Comparison of ENCODE assay signal across 22 cellular contexts in genomic region chr17:64255764-64256163, GRCh38.
"Had no signal": no experiment of that assay in that cellular context is flagged by ENCODE, and none has a peak within 500 bp of the region (broad histone marks: within the 10 kb centered on the region; RNA-seq: fewer than 3 reads in every experiment).

No MANE protein-coding gene starts in this region.

- H3K27me3 ChIP-seq: adrenal gland, ascending aorta, brain microvascular endothelial cell, foreskin keratinocyte, sigmoid colon, vagina had no signal

- FAIRE-seq: TTC549 had no signal

- H3K4me3 Mint-ChIP-seq: activated naive CD8-positive, alpha-beta T cell; activated T-cell treated with anti-CD3 and anti-CD28 coated beads, Interleukin-2, amount 50 U/mL, for 24 hours; immature natural killer cell; nephron progenitor cell; stimulated activated naive B cell treated with anti-CD40 and anti-IgM and Interleukin-4, amounts not matched to agents 10 μg/mL and 1 μg/mL and 100 μg/mL, for 72 hours; type B pancreatic cell had no signal

- H3K27ac ChIP-seq: adrenal gland, ascending aorta, brain microvascular endothelial cell, foreskin keratinocyte, left ventricle myocardium inferior, sigmoid colon, vagina had no signal

- H3K36me3 ChIP-seq: adrenal gland, ascending aorta, brain microvascular endothelial cell, left ventricle myocardium inferior, sigmoid colon, vagina had no signal

- ATAC-seq: foreskin keratinocyte; stimulated activated naive B cell treated with anti-CD40 and anti-IgM and Interleukin-4, amounts not matched to agents 10 μg/mL and 1 μg/mL and 100 μg/mL, for 72 hours had no signal

- H3K9me3 Mint-ChIP-seq: activated T-cell treated with anti-CD3 and anti-CD28 coated beads, Interleukin-2, amount 50 U/mL, for 24 hours; activated T-helper 2 cell treated with anti-CD3 and anti-CD28 coated beads, Interferon-gamma antibody, Interleukin-2, Interleukin-4, amounts not matched to agents 10 μg/mL and 5 μg/mL and 100 μg/mL, durations not matched to agents 14 hours and 24 hours and 36 hours; immature natural killer cell; nephron progenitor cell; stimulated activated naive B cell treated with anti-CD40 and anti-IgM and Interleukin-4, amounts not matched to agents 10 μg/mL and 1 μg/mL and 100 μg/mL, for 72 hours; type B pancreatic cell had no signal

- H3K4me2 ChIP-seq: smooth muscle cell had no signal

- H3K4me3 ChIP-seq: adrenal gland, ascending aorta, left ventricle myocardium inferior, sigmoid colon, smooth muscle cell, vagina had no signal

- H3K27me3 Mint-ChIP-seq: activated naive CD8-positive, alpha-beta T cell; activated T-cell treated with anti-CD3 and anti-CD28 coated beads, Interleukin-2, amount 50 U/mL, for 24 hours; stimulated activated naive B cell treated with anti-CD40 and anti-IgM and Interleukin-4, amounts not matched to agents 10 μg/mL and 1 μg/mL and 100 μg/mL, for 72 hours had no signal

- H3K4me1 Mint-ChIP-seq: immature natural killer cell had no signal

- H3K9me3 ChIP-seq: adrenal gland, ascending aorta, left ventricle myocardium inferior, sigmoid colon, vagina had no signal

- DNase-seq: activated naive CD4-positive, alpha-beta T cell; activated T-cell treated with anti-CD3 and anti-CD28 coated beads, Interleukin-2, amount 50 U/mL, for 24 hours; adrenal gland; brain microvascular endothelial cell; caudate nucleus; effector memory CD4-positive, alpha-beta T cell; foreskin keratinocyte; immature natural killer cell; left ventricle myocardium inferior; nephron progenitor cell; nucleus accumbens; sigmoid colon; stimulated activated CD4-positive, alpha-beta T cell treated with anti-CD3 and anti-CD28 coated beads, Interleukin-2, amount 100 ng/mL, for 48 hours; stimulated activated CD8-positive, alpha-beta memory T cell treated with anti-CD3 and anti-CD28 coated beads, Interleukin-4, amount 100 ng/mL, for 48 hours; stimulated activated naive B cell treated with anti-CD40 and anti-IgM and Interleukin-4, amounts not matched to agents 10 μg/mL and 1 μg/mL and 100 μg/mL, for 72 hours had no signal
